In the genomic region with DNA sequence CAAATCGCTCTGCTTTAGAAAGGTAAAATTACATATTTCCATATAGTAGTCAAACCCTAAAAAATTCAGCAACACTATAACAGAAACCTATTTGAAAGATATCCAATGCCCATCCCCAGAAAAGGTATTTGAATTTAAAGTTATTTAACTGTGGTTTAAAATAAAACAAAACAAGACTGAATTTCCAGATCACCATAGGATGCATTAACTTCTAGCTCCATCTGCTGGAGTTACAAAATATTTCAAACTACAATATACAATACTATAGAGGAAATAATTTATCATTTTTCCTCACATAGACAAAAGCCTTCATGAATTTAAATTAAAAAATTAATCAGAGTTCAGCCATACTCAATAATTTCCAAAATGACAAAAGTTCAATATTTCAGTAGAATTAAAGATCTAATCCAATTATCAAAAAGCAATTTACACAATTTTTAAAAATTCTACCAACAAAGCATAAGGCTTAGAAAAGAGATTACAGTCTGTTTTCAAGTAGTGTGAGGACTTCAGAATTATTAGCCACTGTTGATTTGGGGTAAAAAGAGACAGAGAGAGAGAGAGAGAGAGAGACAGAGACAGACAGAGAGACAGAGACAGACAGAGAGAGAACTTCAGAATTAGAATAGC, we compare ENCODE assay signal across 8 cellular contexts.
A peak's percentile ranks its signal among the peaks of the same experiment; 100 is the strongest.
DNase-seq lines count a peak whose midpoint lies in the region; ATAC-seq and TF ChIP-seq lines count a peak whose summit lies in the region.

No MANE protein-coding gene starts in this region.

- H3K9me3 ChIP-seq in DOHH2 (ENCODE audit: control insufficient read depth, insufficient read depth, low read length): no peaks in the 10 kb centered on the region
- no peaks in the 10 kb centered on the region for H3K9me3 ChIP-seq in Loucy (ENCODE audit: insufficient read depth, low read depth, low read length)

- H4K20me1 ChIP-seq in DOHH2 (ENCODE audit: control insufficient read depth, insufficient read depth, low read depth, low read length): 0 out of 2 replicates have a peak, but pooled peaks cover 4% of the 10 kb centered on the region
- no peaks in the 10 kb centered on the region for H4K20me1 ChIP-seq in Loucy (ENCODE audit: insufficient read depth, low read length, poor library complexity, severe bottlenecking)

- peaks cover 5% of the 10 kb centered on the region for H3F3A ChIP-seq in DOHH2 (ENCODE audit: control insufficient read depth, insufficient read depth)
- H3F3A ChIP-seq in Loucy (ENCODE audit: low read depth): no peaks in the 10 kb centered on the region

- H3K4me2 ChIP-seq in DOHH2 (ENCODE audit: low read length) (no peak overlapping the region), Loucy (ENCODE audit: low read depth, low read length, poor library complexity, severe bottlenecking) (no peak overlapping the region)

- H3K4me1 ChIP-seq in DOHH2 (ENCODE audit: control insufficient read depth, low read length) (no peaks in the 10 kb centered on the region), Loucy (ENCODE audit: insufficient read depth, low read length, poor library complexity, severe bottlenecking) (no peaks in the 10 kb centered on the region)

- H3K9me2 ChIP-seq in DOHH2 (replicated peaks; ENCODE audit: control insufficient read depth, low read length): no peaks in the 10 kb centered on the region
- no peaks in the 10 kb centered on the region for H3K9me2 ChIP-seq in Loucy (replicated peaks; ENCODE audit: low read depth, low read length)

- peak; percentile 45 for DNase-seq in myocyte (ENCODE audit: low read depth)
- no peak for DNase-seq in NCI-H146 treated with DMSO at 0.1 percent for 48 hours (lab: John Stamatoyannopoulos, UW; ENCODE audit: unreplicated experiment)
- DNase-seq in activated effector memory CD4-positive, alpha-beta T cell treated with anti-CD3 and anti-CD28 coated beads, Interleukin-2, amount 50 U/mL, for 16 hours: no peak

- H3K79me2 ChIP-seq in DOHH2 (ENCODE audit: control insufficient read depth, low read length) (no peaks in the 10 kb centered on the region), Loucy (ENCODE audit: insufficient read depth, low read length) (no peaks in the 10 kb centered on the region)

- no peak for ATAC-seq in HG03378 (IDR thresholded peaks at IDR 0.05; ENCODE audit: unreplicated experiment)
- no peak for ATAC-seq in GM21786 (IDR thresholded peaks at IDR 0.05; ENCODE audit: unreplicated experiment)

- no peak overlapping the region for H2AFZ ChIP-seq in Loucy (ENCODE audit: low read length)

- H3K36me3 Mint-ChIP-seq in brain: peaks cover 22% of the 10 kb centered on the region

- H3K4me3 ChIP-seq in DOHH2 (ENCODE audit: low read length) (no peak overlapping the region), Loucy (ENCODE audit: low read length, poor library complexity, severe bottlenecking) (no peak overlapping the region)

- H3K4me3 Mint-ChIP-seq in brain: no peak overlapping the region

- H3K9me3 Mint-ChIP-seq in brain: no peaks in the 10 kb centered on the region

- H3K27me3 ChIP-seq in DOHH2 (ENCODE audit: control insufficient read depth, low read length) (no peaks in the 10 kb centered on the region), Loucy (ENCODE audit: insufficient read depth, low read length, poor library complexity, severe bottlenecking) (no peaks in the 10 kb centered on the region)

- H3K36me3 ChIP-seq in DOHH2 (ENCODE audit: control insufficient read depth, low read length) (peaks cover 21% of the 10 kb centered on the region), Loucy (ENCODE audit: insufficient read depth, low read length) (peaks cover 10% of the 10 kb centered on the region)

- TF ChIP-seq CTCF in DOHH2 (IDR thresholded peaks at IDR 0.05; ENCODE audit: low read depth, low read length, poor library complexity, severe bottlenecking) (peak; percentile 38), Loucy (conservative IDR thresholded peaks at IDR 0.05; ENCODE audit: low read length) (peak; percentile 75), brain (conservative IDR thresholded peaks at IDR 0.05) (peak; percentile 73 to 79)

- no peak overlapping the region for H3K27ac Mint-ChIP-seq in brain

- no peaks in the 10 kb centered on the region for H3K27me3 Mint-ChIP-seq in brain

- H3K27ac ChIP-seq in DOHH2 (ENCODE audit: low read depth, low read length): no peak overlapping the region

- no peak overlapping the region for H3K9ac ChIP-seq in Loucy (ENCODE audit: low read depth, low read length, poor library complexity, severe bottlenecking)

- H3K4me1 Mint-ChIP-seq in brain: no peaks in the 10 kb centered on the region
